Comparison of ENCODE assay signal across 17 cellular contexts in genomic region chr18:71665131-71665530, GRCh38.
A peak's percentile ranks its signal among the peaks of the same experiment; 100 is the strongest.
DNase-seq lines count a peak whose midpoint lies in the region; ATAC-seq and TF ChIP-seq lines count a peak whose summit lies in the region.
"Had no signal": no experiment of that assay in that cellular context is flagged by ENCODE, and none has a peak within 500 bp of the region (broad histone marks: within the 10 kb centered on the region; RNA-seq: fewer than 3 reads in every experiment).

No MANE protein-coding gene starts in this region.

- H3K27ac ChIP-seq in SK-N-SH (ENCODE audit: low read depth in 2 of 2, low read length in 1 of 2): no peak overlapping the region; a peak in 1 of 4 replicates
- H3K27ac ChIP-seq: BLaER1, SJSA1 had no signal

- DNase-seq in SK-N-SH: no peak
- peak; percentile 30 for DNase-seq in dermis blood vessel endothelial cell
- DNase-seq in glomerular endothelial cell (ENCODE audit: extremely low read depth, low read depth, low spot score): peak; percentile 4
- peak; percentile 0 for DNase-seq in stromal cell of bone marrow (ENCODE audit: low read depth)
- DNase-seq in OCI-M1 (lab: John Stamatoyannopoulos, UW): no peak
- no peak for DNase-seq in G401 (ENCODE audit: low spot score)
- DNase-seq: CD8-positive, alpha-beta memory T cell; H7; IMR-90; MV-4-11; NCI-H2107; NCI-H345; NK-92 treated with Interleukin-12 subunit alpha and Interleukin-12 subunit beta, amount 100 ng/mL, for 24 hours had no signal

- in situ Hi-C loops in G401 (cut with HindIII; ENCODE audit: low sequenced_read_pairs): no loop called here

- H3K4me1 ChIP-seq in SK-N-SH (ENCODE audit: control insufficient read depth in 1 of 2, insufficient read depth in 2 of 2, low read depth in 1 of 2, low read length in 1 of 2): no peaks in the 10 kb centered on the region
- H3K4me1 ChIP-seq: BLaER1, SJSA1 had no signal

- POLR2A ChIA-PET in SK-N-SH (lab: Yijun Ruan, JAX): no interaction called here

- TF ChIP-seq CTCF in SK-N-SH (IDR thresholded peaks at IDR 0.05): no peak

- no peaks in the 10 kb centered on the region for H3F3A ChIP-seq in SK-N-SH (replicated peaks; ENCODE audit: insufficient read depth)

- no peaks in the 10 kb centered on the region for H3K36me3 ChIP-seq in SK-N-SH (replicated peaks in 1 of 2; ENCODE audit: control insufficient read depth in 1 of 2, insufficient read depth in 2 of 2, low read length in 1 of 2)
- H3K36me3 ChIP-seq: BLaER1, SJSA1 had no signal

- no peak overlapping the region for H3K4me2 ChIP-seq in SK-N-SH
- H3K4me2 ChIP-seq: BLaER1 had no signal

- H3K79me2 ChIP-seq in SK-N-SH (ENCODE audit: insufficient read depth): no peaks in the 10 kb centered on the region

- H2AFZ ChIP-seq in SK-N-SH (ENCODE audit: low read depth): no peak overlapping the region

- H3K4me3 ChIP-seq in SK-N-SH (ENCODE audit: low read depth in 2 of 2, low read length in 1 of 2): no peak overlapping the region
- H3K4me3 ChIP-seq: BLaER1, SJSA1 had no signal

- no peaks in the 10 kb centered on the region for H4K20me1 ChIP-seq in SK-N-SH (ENCODE audit: insufficient read depth)
- H4K20me1 ChIP-seq: BLaER1 had no signal

- H3K9me2 ChIP-seq in SK-N-SH: no peaks in the 10 kb centered on the region

- CTCF ChIA-PET in SK-N-SH (lab: Yijun Ruan, JAX): no interaction called here

- H3K9me3 ChIP-seq in SK-N-SH: no peaks in the 10 kb centered on the region
- H3K9me3 ChIP-seq: BLaER1, SJSA1 had no signal

- H3K9ac ChIP-seq in SK-N-SH: no peak overlapping the region
- H3K9ac ChIP-seq: BLaER1 had no signal

- TF ChIP-seq EP300 in SK-N-SH (IDR thresholded peaks at IDR 0.05; ENCODE audit: borderline replicate concordance in 1 of 2, low read depth in 1 of 2, low read length in 1 of 2): peak in 1 of 2 experiments; percentile 17; a peak in 1 of 4 replicates

- ATAC-seq in GM18867 (IDR thresholded peaks at IDR 0.05; ENCODE audit: unreplicated experiment) (no peak), GM21723 (IDR thresholded peaks at IDR 0.05; ENCODE audit: unreplicated experiment) (no peak)

- no peaks in the 10 kb centered on the region for H3K27me3 ChIP-seq in SK-N-SH (ENCODE audit: insufficient read depth)
- H3K27me3 ChIP-seq: BLaER1, SJSA1 had no signal

- TF ChIP-seq RAD21 in SK-N-SH (IDR thresholded peaks at IDR 0.05; ENCODE audit: low read length): no peak

TF ChIP-seq in SK-N-SH, 30 proteins besides CTCF, POLR2A, EP300 and RAD21 (continues in another document):
- TF ChIP-seq RXRA (IDR thresholded peaks at IDR 0.05; ENCODE audit: borderline replicate concordance, low read depth) (no peak), MAX (IDR thresholded peaks at IDR 0.05; ENCODE audit: low read depth) (peak; percentile 24; the same call in 1 of the 2 replicates), NFIC (IDR thresholded peaks at IDR 0.05; ENCODE audit: borderline replicate concordance) (peak; percentile 79), RFX5 (IDR thresholded peaks at IDR 0.05; ENCODE audit: low read length) (no peak), TCF12 (IDR thresholded peaks at IDR 0.05) (peak; percentile 57), USF2 (IDR thresholded peaks at IDR 0.05; ENCODE audit: borderline replicate concordance, low read depth, low read length) (no peak), TAF1 (IDR thresholded peaks at IDR 0.05; ENCODE audit: borderline replicate concordance, low read depth, low read length) (no peak), FOXJ3 (CRISPR knock-in tag; IDR thresholded peaks at IDR 0.05) (no peak), REST (IDR thresholded peaks at IDR 0.05; ENCODE audit: low read depth, low read length) (no peak), YY1 (IDR thresholded peaks at IDR 0.05; ENCODE audit: low read depth) (no peak), GABPA (IDR thresholded peaks at IDR 0.05; ENCODE audit: low read depth) (no peak), TEAD4 (IDR thresholded peaks at IDR 0.05; ENCODE audit: borderline replicate concordance, insufficient read depth) (0 out of 2 replicates have a peak, but pooled peaks have one; percentile 27), FOXM1 (IDR thresholded peaks at IDR 0.05; ENCODE audit: low read depth) (no peak), RCOR1 (IDR thresholded peaks at IDR 0.05; ENCODE audit: low read length) (no peak), EZH2phosphoT487 (IDR thresholded peaks at IDR 0.05; ENCODE audit: borderline replicate concordance, low read depth) (no peak), SMC3 (IDR thresholded peaks at IDR 0.05; ENCODE audit: low read depth, low read length) (no peak), ELF1 (IDR thresholded peaks at IDR 0.05) (no peak)
- TF ChIP-seq, protein P1, sequence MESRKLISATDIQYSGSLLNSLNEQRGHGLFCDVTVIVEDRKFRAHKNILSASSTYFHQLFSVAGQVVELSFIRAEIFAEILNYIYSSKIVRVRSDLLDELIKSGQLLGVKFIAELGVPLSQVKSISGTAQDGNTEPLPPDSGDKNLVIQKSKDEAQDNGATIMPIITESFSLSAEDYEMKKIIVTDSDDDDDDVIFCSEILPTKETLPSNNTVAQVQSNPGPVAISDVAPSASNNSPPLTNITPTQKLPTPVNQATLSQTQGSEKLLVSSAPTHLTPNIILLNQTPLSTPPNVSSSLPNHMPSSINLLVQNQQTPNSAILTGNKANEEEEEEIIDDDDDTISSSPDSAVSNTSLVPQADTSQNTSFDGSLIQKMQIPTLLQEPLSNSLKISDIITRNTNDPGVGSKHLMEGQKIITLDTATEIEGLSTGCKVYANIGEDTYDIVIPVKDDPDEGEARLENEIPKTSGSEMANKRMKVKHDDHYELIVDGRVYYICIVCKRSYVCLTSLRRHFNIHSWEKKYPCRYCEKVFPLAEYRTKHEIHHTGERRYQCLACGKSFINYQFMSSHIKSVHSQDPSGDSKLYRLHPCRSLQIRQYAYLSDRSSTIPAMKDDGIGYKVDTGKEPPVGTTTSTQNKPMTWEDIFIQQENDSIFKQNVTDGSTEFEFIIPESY (IDR thresholded peaks at IDR 0.05; ENCODE audit: borderline replicate concordance, low read depth): no peak
- TF ChIP-seq, protein P2, sequence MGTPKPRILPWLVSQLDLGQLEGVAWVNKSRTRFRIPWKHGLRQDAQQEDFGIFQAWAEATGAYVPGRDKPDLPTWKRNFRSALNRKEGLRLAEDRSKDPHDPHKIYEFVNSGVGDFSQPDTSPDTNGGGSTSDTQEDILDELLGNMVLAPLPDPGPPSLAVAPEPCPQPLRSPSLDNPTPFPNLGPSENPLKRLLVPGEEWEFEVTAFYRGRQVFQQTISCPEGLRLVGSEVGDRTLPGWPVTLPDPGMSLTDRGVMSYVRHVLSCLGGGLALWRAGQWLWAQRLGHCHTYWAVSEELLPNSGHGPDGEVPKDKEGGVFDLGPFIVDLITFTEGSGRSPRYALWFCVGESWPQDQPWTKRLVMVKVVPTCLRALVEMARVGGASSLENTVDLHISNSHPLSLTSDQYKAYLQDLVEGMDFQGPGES (IDR thresholded peaks at IDR 0.05; ENCODE audit: low read depth, low read length): no peak
- TF ChIP-seq, protein P3, sequence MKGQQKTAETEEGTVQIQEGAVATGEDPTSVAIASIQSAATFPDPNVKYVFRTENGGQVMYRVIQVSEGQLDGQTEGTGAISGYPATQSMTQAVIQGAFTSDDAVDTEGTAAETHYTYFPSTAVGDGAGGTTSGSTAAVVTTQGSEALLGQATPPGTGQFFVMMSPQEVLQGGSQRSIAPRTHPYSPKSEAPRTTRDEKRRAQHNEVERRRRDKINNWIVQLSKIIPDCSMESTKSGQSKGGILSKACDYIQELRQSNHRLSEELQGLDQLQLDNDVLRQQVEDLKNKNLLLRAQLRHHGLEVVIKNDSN (IDR thresholded peaks at IDR 0.05; ENCODE audit: borderline replicate concordance, low read depth): 0 out of 2 replicates have a peak, but pooled peaks have one; percentile 5

Comparison
In these comparisons a context has a peak if more than half of its experiments do, and no peak if none do; other contexts are left out.
1. DNase-seq: peak in dermis blood vessel endothelial cell (single experiment), glomerular endothelial cell (single experiment) and stromal cell of bone marrow (single experiment); none in SK-N-SH (single experiment), OCI-M1 (single experiment) and G401 (single experiment).